ENCODE assay signal across 1 cellular context in genomic region chr7:151918444-151918843, GRCh38.
TF ChIP-seq lines count a peak whose summit lies in the region.

No MANE protein-coding gene starts in this region.

TF ChIP-seq in A549, 52 proteins besides CTCF, POLR2A, EP300 and RAD21:
- no peak for TF ChIP-seq EHMT2 (IDR thresholded peaks at IDR 0.05; ENCODE audit: low read depth)
- TF ChIP-seq BHLHE40 (IDR thresholded peaks at IDR 0.05; ENCODE audit: low read depth, low read length): no peak
- no peak for TF ChIP-seq CHD2 (IDR thresholded peaks at IDR 0.05; ENCODE audit: low read length, partially characterized antibody)
- TF ChIP-seq JUN (IDR thresholded peaks at IDR 0.05): no peak
- TF ChIP-seq BCL3 (IDR thresholded peaks at IDR 0.05): no peak
- TF ChIP-seq, protein P1, sequence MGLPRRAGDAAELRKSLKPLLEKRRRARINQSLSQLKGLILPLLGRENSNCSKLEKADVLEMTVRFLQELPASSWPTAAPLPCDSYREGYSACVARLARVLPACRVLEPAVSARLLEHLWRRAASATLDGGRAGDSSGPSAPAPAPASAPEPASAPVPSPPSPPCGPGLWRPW (IDR thresholded peaks at IDR 0.05): no peak
- TF ChIP-seq SMC3 (IDR thresholded peaks at IDR 0.05): no peak
- no peak for TF ChIP-seq HOXA7 (CRISPR knock-in tag; IDR thresholded peaks at IDR 0.05)
- TF ChIP-seq ZC3H11A (IDR thresholded peaks at IDR 0.05): no peak
- no peak for TF ChIP-seq KDM1A (IDR thresholded peaks at IDR 0.05; ENCODE audit: low read depth)
- no peak for TF ChIP-seq HOXB5 (CRISPR knock-in tag; IDR thresholded peaks at IDR 0.05)
- no peak for TF ChIP-seq TFCP2L1 (CRISPR knock-in tag; IDR thresholded peaks at IDR 0.05)
